In genomic region chr18:24373331-24373730, GRCh38 we compare ENCODE assay signal across 16 cellular contexts. TPM values are rescaled to one million over a fixed set of nuclear protein-coding genes. Genes with fewer than 3 reads are reported as not detected.
A peak's percentile ranks its signal among the peaks of the same experiment; 100 is the strongest.
DNase-seq lines count a peak whose midpoint lies in the region; ATAC-seq, FAIRE-seq and TF ChIP-seq lines count a peak whose summit lies in the region.
"Had no signal": no experiment of that assay in that cellular context is flagged by ENCODE, and none has a peak within 500 bp of the region (broad histone marks: within the 10 kb centered on the region; RNA-seq: fewer than 3 reads in every experiment).

No MANE protein-coding gene starts in this region.

- H3K27me3 ChIP-seq in PC-3 (ENCODE audit: low read length) (no peaks in the 10 kb centered on the region), bronchial epithelial cell (ENCODE audit: control insufficient read depth, insufficient read depth, low read length) (no peaks in the 10 kb centered on the region), SK-N-SH (ENCODE audit: insufficient read depth) (no peaks in the 10 kb centered on the region)
- H3K27me3 ChIP-seq: BE2C had no signal

- H3K27me3 Mint-ChIP-seq in immature natural killer cell (ENCODE audit: low read depth in 3 of 3), result peaks cover 0 to 4% (median 1%) of the 10 kb centered on the region in 3 donors
- H3K27me3 Mint-ChIP-seq in activated T-helper 17 cell treated with anti-CD3 and anti-CD28 coated beads, Interleukin-2, amount 50 U/mL, for 72 hours, result no peaks in the 10 kb centered on the region
- H3K27me3 Mint-ChIP-seq: IgD-negative memory B cell had no signal

- H3K4me3 ChIP-seq in PC-3 (ENCODE audit: low read length) (no peak overlapping the region), bronchial epithelial cell (ENCODE audit: low read depth, low read length) (no peak overlapping the region), SK-N-SH (ENCODE audit: low read depth in 2 of 2, low read length in 1 of 2) (no peak overlapping the region)
- H3K4me3 ChIP-seq: A549 had no signal

- H3K27ac Mint-ChIP-seq in immature natural killer cell, result no peak overlapping the region
- no peak overlapping the region for H3K27ac Mint-ChIP-seq in activated T-helper 17 cell treated with anti-CD3 and anti-CD28 coated beads, Interleukin-2, amount 50 U/mL, for 72 hours
- H3K27ac Mint-ChIP-seq: CD8-positive, alpha-beta T cell; IgD-negative memory B cell had no signal

- no peak overlapping the region for H3K9ac ChIP-seq in PC-3 (ENCODE audit: low read length)
- no peak overlapping the region for H3K9ac ChIP-seq in SK-N-SH

- BruUV-seq in PC-3 (replicated peaks; lab: Mats Ljungman, UMichigan), result no TSS peak

- H3K36me3 ChIP-seq in PC-3 (ENCODE audit: low read depth, low read length), result no peaks in the 10 kb centered on the region
- H3K36me3 ChIP-seq in bronchial epithelial cell (ENCODE audit: control insufficient read depth, insufficient read depth, low read length), result no peaks in the 10 kb centered on the region
- peaks cover 0 to 2% of the 10 kb centered on the region in 2 experiments for H3K36me3 ChIP-seq in SK-N-SH (replicated peaks in 1 of 2; ENCODE audit: control insufficient read depth in 1 of 2, insufficient read depth in 2 of 2, low read length in 1 of 2)
- H3K36me3 ChIP-seq: BE2C had no signal

- H3K36me3 Mint-ChIP-seq in immature natural killer cell, result no peaks in the 10 kb centered on the region
- H3K36me3 Mint-ChIP-seq in activated T-helper 17 cell treated with anti-CD3 and anti-CD28 coated beads, Interleukin-2, amount 50 U/mL, for 72 hours (ENCODE audit: low read depth), result peaks cover 13% of the 10 kb centered on the region
- H3K36me3 Mint-ChIP-seq: CD8-positive, alpha-beta T cell; IgD-negative memory B cell had no signal

- DNase-seq in PC-3 (peak; percentile 32), bronchial epithelial cell (ENCODE audit: low read depth) (peak; percentile 60), fibroblast of gingiva (ENCODE audit: low read depth) (peak; percentile 32), immature natural killer cell (no peak), SK-N-SH (no peak)
- no peak for DNase-seq in stimulated activated CD4-positive, alpha-beta T cell treated with anti-CD3 and anti-CD28 coated beads, Interleukin-4, amount 100 ng/mL, for 1 hour
- DNase-seq: BE2C; CD8-positive, alpha-beta T cell; COR-L47; DND-41 had no signal

- H3F3A ChIP-seq in PC-3 (ENCODE audit: low read length, unreplicated experiment) (no peaks in the 10 kb centered on the region), SK-N-SH (replicated peaks; ENCODE audit: insufficient read depth) (no peaks in the 10 kb centered on the region)

- peaks cover 11% of the 10 kb centered on the region for H3K4me1 ChIP-seq in PC-3 (ENCODE audit: insufficient read depth, low read length)
- H3K4me1 ChIP-seq in SK-N-SH (ENCODE audit: control insufficient read depth in 1 of 2, insufficient read depth in 2 of 2, low read depth in 1 of 2, low read length in 1 of 2), result peaks cover 0 to 6% of the 10 kb centered on the region in 2 experiments; a peak in 1 of 4 replicates
- H3K4me1 ChIP-seq: A549, BE2C had no signal

- ATAC-seq in PC-3, result peak; percentile 89
- ATAC-seq in activated T-helper 17 cell treated with anti-CD3 and anti-CD28 coated beads, Interleukin-2, amount 50 U/mL, for 72 hours (replicated peaks), result no peak
- ATAC-seq: A549; CD8-positive, alpha-beta T cell; HCT116 had no signal

- no peak overlapping the region for H3K27ac ChIP-seq in PC-3 (ENCODE audit: low read length)
- H3K27ac ChIP-seq in SK-N-SH (ENCODE audit: low read depth in 2 of 2, low read length in 1 of 2), result no peak overlapping the region
- H3K27ac ChIP-seq: A549, C4-2B had no signal

- no peak for TF ChIP-seq CTCF in PC-3 (conservative IDR thresholded peaks at IDR 0.05; ENCODE audit: low read depth, low read length)
- no peak for TF ChIP-seq CTCF in bronchial epithelial cell (IDR thresholded peaks at IDR 0.05; ENCODE audit: insufficient read depth, low read length, severe bottlenecking)
- TF ChIP-seq CTCF in SK-N-SH (IDR thresholded peaks at IDR 0.05), result no peak

- H3K9me2 ChIP-seq in PC-3 (replicated peaks; ENCODE audit: low read length) (no peaks in the 10 kb centered on the region), SK-N-SH (no peaks in the 10 kb centered on the region)

- no peak for TF ChIP-seq EP300 in SK-N-SH (IDR thresholded peaks at IDR 0.05; ENCODE audit: borderline replicate concordance in 1 of 2, low read depth in 1 of 2, low read length in 1 of 2)

- H2AFZ ChIP-seq in PC-3 (ENCODE audit: low read length), result no peak overlapping the region
- H2AFZ ChIP-seq in SK-N-SH (ENCODE audit: low read depth), result no peak overlapping the region

- no peaks in the 10 kb centered on the region; the same call in 1 of the 2 replicates for H4K20me1 ChIP-seq in PC-3 (ENCODE audit: low read length)
- no peaks in the 10 kb centered on the region for H4K20me1 ChIP-seq in SK-N-SH (ENCODE audit: insufficient read depth)

- CTCF ChIA-PET in PC-3 (lab: Charles Lee), result interaction anchor here (1.0 kb wide), 1 partner anchor 13 kb away, joined by 4 read pairs; no protein-coding TSS in a partner anchor
- CTCF ChIA-PET in SK-N-SH (lab: Yijun Ruan, JAX), result interaction anchor here (2.0 kb wide), 1 partner anchor 116 kb away, joined by 5 read pairs; no protein-coding TSS in a partner anchor

- WGBS in SK-N-SH (ENCODE audit: low lambda C conversion rate), result 76% methylated on average over 1 of the region's 1 CpG

- H3K9me3 ChIP-seq in PC-3 (ENCODE audit: low read length), result no peaks in the 10 kb centered on the region
- no peaks in the 10 kb centered on the region for H3K9me3 ChIP-seq in SK-N-SH
- H3K9me3 ChIP-seq: A549, BE2C had no signal

- peak overlapping the region; percentile 53 for H3K4me2 ChIP-seq in PC-3 (ENCODE audit: low read length)
- H3K4me2 ChIP-seq in SK-N-SH, result no peak overlapping the region
- H3K4me2 ChIP-seq: A549 had no signal

- H3K9me3 Mint-ChIP-seq in immature natural killer cell, result no peaks in the 10 kb centered on the region
- H3K9me3 Mint-ChIP-seq in activated T-helper 17 cell treated with anti-CD3 and anti-CD28 coated beads, Interleukin-2, amount 50 U/mL, for 72 hours, result no peaks in the 10 kb centered on the region
- H3K9me3 Mint-ChIP-seq: CD8-positive, alpha-beta T cell; IgD-negative memory B cell had no signal

- POLR2A ChIA-PET in PC-3 (lab: Charles Lee; ENCODE audit: unreplicated experiment) (interaction anchor here (0.7 kb wide), 1 partner anchor 9 kb away, joined by 3 read pairs; no protein-coding TSS in a partner anchor), SK-N-SH (lab: Yijun Ruan, JAX) (no interaction called here)

- FAIRE-seq in bronchial epithelial cell (lab: Jason Lieb, UNC), result no peak
- FAIRE-seq: A549, GM18507 had no signal

- TF ChIP-seq RAD21 in SK-N-SH (IDR thresholded peaks at IDR 0.05; ENCODE audit: low read length), result no peak

- H3K4me3 Mint-ChIP-seq in immature natural killer cell, result no peak overlapping the region
- H3K4me3 Mint-ChIP-seq in activated T-helper 17 cell treated with anti-CD3 and anti-CD28 coated beads, Interleukin-2, amount 50 U/mL, for 72 hours, result no peak overlapping the region
- H3K4me3 Mint-ChIP-seq: CD8-positive, alpha-beta T cell; IgD-negative memory B cell had no signal

- intact Hi-C loops in PC-3 (cut with micrococcal nuclease), result no loop called here

- H3K79me2 ChIP-seq in PC-3 (ENCODE audit: low read length) (no peaks in the 10 kb centered on the region), SK-N-SH (ENCODE audit: insufficient read depth) (no peaks in the 10 kb centered on the region)

- H3K4me1 Mint-ChIP-seq in immature natural killer cell, result no peaks in the 10 kb centered on the region
- peaks cover 29% of the 10 kb centered on the region for H3K4me1 Mint-ChIP-seq in activated T-helper 17 cell treated with anti-CD3 and anti-CD28 coated beads, Interleukin-2, amount 50 U/mL, for 72 hours
- H3K4me1 Mint-ChIP-seq: IgD-negative memory B cell had no signal

TF ChIP-seq in SK-N-SH, 30 proteins besides CTCF, POLR2A, EP300 and RAD21:
- TF ChIP-seq SMC3 (IDR thresholded peaks at IDR 0.05; ENCODE audit: low read depth, low read length), result no peak
- TF ChIP-seq CHD2 (IDR thresholded peaks at IDR 0.05; ENCODE audit: low read length, partially characterized antibody), result no peak
- no peak for TF ChIP-seq RXRA (IDR thresholded peaks at IDR 0.05; ENCODE audit: borderline replicate concordance, low read depth)
- no peak for TF ChIP-seq NRF1 (IDR thresholded peaks at IDR 0.05; ENCODE audit: low read depth, low read length)
- TF ChIP-seq POLR2AphosphoS5 (IDR thresholded peaks at IDR 0.05; ENCODE audit: low read depth, low read length), result no peak
- TF ChIP-seq, protein P1, sequence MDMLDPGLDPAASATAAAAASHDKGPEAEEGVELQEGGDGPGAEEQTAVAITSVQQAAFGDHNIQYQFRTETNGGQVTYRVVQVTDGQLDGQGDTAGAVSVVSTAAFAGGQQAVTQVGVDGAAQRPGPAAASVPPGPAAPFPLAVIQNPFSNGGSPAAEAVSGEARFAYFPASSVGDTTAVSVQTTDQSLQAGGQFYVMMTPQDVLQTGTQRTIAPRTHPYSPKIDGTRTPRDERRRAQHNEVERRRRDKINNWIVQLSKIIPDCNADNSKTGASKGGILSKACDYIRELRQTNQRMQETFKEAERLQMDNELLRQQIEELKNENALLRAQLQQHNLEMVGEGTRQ (IDR thresholded peaks at IDR 0.05; ENCODE audit: borderline replicate concordance, low read depth, low read length), result no peak
- TF ChIP-seq GABPA (IDR thresholded peaks at IDR 0.05; ENCODE audit: low read depth), result no peak
- no peak for TF ChIP-seq ELF1 (IDR thresholded peaks at IDR 0.05)
- TF ChIP-seq YY1 (IDR thresholded peaks at IDR 0.05; ENCODE audit: low read depth), result no peak

RNA-seq across cellular contexts. Expression of gene OSBPL1A, which starts 24.3 kb away (rescaled TPM):
- total RNA-seq in PC-3 (2014; rRNA removed) (31.1 and 39.7 TPM in 2 replicates), bronchial epithelial cell (22.6 and 23.8 TPM in 2 replicates)
- polyA plus RNA-seq in immature natural killer cell (1 to 10 TPM in 1 of 3 donors, under 1 TPM in 1, not detected in 1; 0.25 to 2.1 TPM), SK-N-SH (2012; rRNA removed) (21.3 and 26.1 TPM in 2 replicates)
- 1 to 10 TPM; 2.8 to 4.1 TPM for total RNA-seq in activated T-helper 17 cell treated with anti-CD3 and anti-CD28 coated beads, Interleukin-2, amount 50 U/mL, for 72 hours
- 28.7 and 30.3 TPM in 2 replicates for polyA plus RNA-seq in SK-N-SH (2012; cell fraction: cytosol; rRNA removed)
- polyA plus RNA-seq in SK-N-SH (2012; cell fraction: nucleus; rRNA removed), result 11.5 and 21.5 TPM in 2 replicates

RNA-seq across cellular contexts. Expression of gene IMPACT, which starts 53.1 kb away (rescaled TPM):
- total RNA-seq in PC-3 (2014; rRNA removed) (18.8 and 19.9 TPM in 2 replicates), bronchial epithelial cell (24.1 and 24.5 TPM in 2 replicates)
- polyA plus RNA-seq in immature natural killer cell (10 to 100 TPM in 2 of 3 donors, 1 to 10 TPM in 1; 9.3 to 12.9 (median 11.1) TPM), SK-N-SH (2012; rRNA removed) (13.0 and 21.5 TPM in 2 replicates)
- 10 to 100 TPM in 1 of 2 donors, 1 to 10 TPM in 1; 8.9 to 13.0 TPM for total RNA-seq in activated T-helper 17 cell treated with anti-CD3 and anti-CD28 coated beads, Interleukin-2, amount 50 U/mL, for 72 hours
- 25.2 and 33.6 TPM in 2 replicates for polyA plus RNA-seq in SK-N-SH (2012; cell fraction: cytosol; rRNA removed)
- 9.2 and 15.6 TPM in 2 replicates for polyA plus RNA-seq in SK-N-SH (2012; cell fraction: nucleus; rRNA removed)

Comparison
In these comparisons a context has a peak if more than half of its experiments do, and no peak if none do; other contexts are left out.
1. DNase-seq: peak in PC-3 (single experiment), bronchial epithelial cell (single experiment) and fibroblast of gingiva (single experiment); none in stimulated activated CD4-positive, alpha-beta T cell treated with anti-CD3 and anti-CD28 coated beads, Interleukin-4, amount 100 ng/mL, for 1 hour (single experiment), immature natural killer cell (0 of 3) and SK-N-SH (single experiment).